ENCODE assay signal across 8 cellular contexts in the genomic region with DNA sequence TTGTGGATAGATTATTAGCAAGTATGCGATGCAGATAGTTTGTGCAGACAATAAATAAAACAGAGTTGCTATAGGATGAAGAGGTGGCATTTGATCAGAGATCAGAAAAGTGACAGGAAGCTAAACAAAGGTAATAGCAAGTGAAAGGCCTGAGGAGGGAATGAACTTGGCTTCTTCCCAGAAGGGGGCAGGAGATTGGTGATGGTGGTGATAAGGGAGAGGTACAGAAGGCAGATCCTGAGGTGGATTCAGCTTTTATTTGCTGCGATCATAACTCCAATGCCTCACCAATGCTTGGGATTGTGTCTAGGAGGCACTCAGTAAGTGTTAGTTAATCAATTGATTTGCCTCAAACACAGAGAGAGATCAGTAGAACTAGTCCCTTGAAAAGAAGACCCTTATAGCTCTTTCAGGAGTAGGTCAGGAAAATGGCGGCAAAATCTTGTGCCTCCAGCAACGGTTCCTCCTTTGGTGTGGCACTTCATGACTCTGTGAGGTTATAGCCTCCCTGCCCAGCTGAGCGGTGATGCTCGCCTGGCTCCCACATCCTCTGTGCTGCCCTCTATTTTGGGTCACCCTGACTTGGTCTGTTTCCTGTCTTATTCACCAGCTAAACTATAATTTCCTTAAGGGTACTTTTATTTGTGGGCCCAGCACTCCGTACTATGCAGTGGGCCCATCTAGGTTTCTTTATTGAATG. TPM values are rescaled to one million over a fixed set of nuclear protein-coding genes. Genes with fewer than 3 reads are reported as not detected.
DNase-seq lines count a peak whose midpoint lies in the region; ATAC-seq and TF ChIP-seq lines count a peak whose summit lies in the region.

No MANE protein-coding gene starts in this region.

- H2BK12ac ChIP-seq in neuronal stem cell (ENCODE audit: low read length): no peak overlapping the region

- H4K8ac ChIP-seq in neuronal stem cell (ENCODE audit: low read depth, low read length): no peak overlapping the region

- no peak overlapping the region for H3K18ac ChIP-seq in neuronal stem cell (ENCODE audit: low read length)

- H3K9ac ChIP-seq in neuronal stem cell (ENCODE audit: low read depth, low read length, poor library complexity): no peak overlapping the region

- TF ChIP-seq POLR2A in spleen (IDR thresholded peaks at IDR 0.05): no peak

- peaks cover 0 to 6% of the 10 kb centered on the region in 2 donors for H3K36me3 ChIP-seq in esophagus (ENCODE audit: control insufficient read depth in 2 of 2, insufficient read depth in 2 of 2, low read length in 1 of 2)
- peaks cover 0 to 44% (median 23%) of the 10 kb centered on the region in 6 donors for H3K36me3 ChIP-seq in spleen
- peaks cover 0 to 58% of the 10 kb centered on the region in 2 donors for H3K36me3 ChIP-seq in neuronal stem cell (replicated peaks in 1 of 2; ENCODE audit: control insufficient read depth in 2 of 2, insufficient read depth in 2 of 2, low read length in 2 of 2)

- TF ChIP-seq CTCF in spleen (IDR thresholded peaks at IDR 0.05 in 8 of 11, conservative IDR thresholded peaks at IDR 0.05 in 3 of 11): no peak

- DNase-seq in GF-D8 (lab: John Stamatoyannopoulos, UW): peak; percentile 45
- peak; percentile 91 for DNase-seq in spleen
- DNase-seq in RKO (ENCODE audit: low spot score): no peak
- no peak for DNase-seq in neuronal stem cell (ENCODE audit: low spot score)

- H2AFZ ChIP-seq in neuronal stem cell (ENCODE audit: low read length): no peak overlapping the region

- H2AK5ac ChIP-seq in neuronal stem cell (ENCODE audit: low read depth, low read length): no peak overlapping the region

- intact Hi-C loops in spleen (cut with DNase I; ENCODE audit: low total_unique reads): no loop called here

- no peaks in the 10 kb centered on the region for H3K27me3 ChIP-seq in esophagus (ENCODE audit: control insufficient read depth in 1 of 2, insufficient read depth in 2 of 2, low read length in 2 of 2)
- no peaks in the 10 kb centered on the region for H3K27me3 ChIP-seq in spleen (replicated peaks in 1 of 7)
- H3K27me3 ChIP-seq in neuronal stem cell (ENCODE audit: control insufficient read depth in 3 of 3, insufficient read depth in 3 of 3, low read depth in 1 of 3, low read length in 3 of 3): no peaks in the 10 kb centered on the region

- H3K4me3 ChIP-seq in esophagus (ENCODE audit: low read depth in 1 of 2, low read length in 2 of 2): no peak overlapping the region
- H3K4me3 ChIP-seq in spleen: peak overlapping the region in 1 of 8 donors; percentile 48
- H3K4me3 ChIP-seq in neuronal stem cell (ENCODE audit: low read length in 2 of 2): no peak overlapping the region

- no peaks in the 10 kb centered on the region for H3K9me3 ChIP-seq in esophagus (ENCODE audit: control insufficient read depth in 2 of 2, insufficient read depth in 1 of 2, low read depth in 1 of 2, low read length in 1 of 2)
- no peaks in the 10 kb centered on the region for H3K9me3 ChIP-seq in spleen
- H3K9me3 ChIP-seq in neuronal stem cell (replicated peaks in 1 of 2; ENCODE audit: control insufficient read depth in 2 of 2, insufficient read depth in 1 of 2, low read depth in 1 of 2, low read length in 2 of 2): peaks cover 0 to 3% of the 10 kb centered on the region in 2 donors

- peak; percentile 7 to 33 for ATAC-seq in activated CD4-positive, CD25-positive, alpha-beta regulatory T cell treated with anti-CD3 and anti-CD28 coated beads, Interleukin-2, amount 50 U/mL, for 24 hours
- ATAC-seq in HG02759 (IDR thresholded peaks at IDR 0.05; ENCODE audit: unreplicated experiment) (no peak), GM18873 (IDR thresholded peaks at IDR 0.05; ENCODE audit: low FRiP score, unreplicated experiment) (no peak)

- no peaks in the 10 kb centered on the region for H3K79me1 ChIP-seq in neuronal stem cell (ENCODE audit: low read depth, low read length)

- peak overlapping the region; percentile 45 to 62 for H3K27ac ChIP-seq in esophagus (ENCODE audit: low read depth in 2 of 2, low read length in 1 of 2)
- peak overlapping the region; percentile 78 to 100 (median 88) for H3K27ac ChIP-seq in spleen
- no peak overlapping the region for H3K27ac ChIP-seq in neuronal stem cell (replicated peaks; ENCODE audit: low read length)

- H4K91ac ChIP-seq in neuronal stem cell (ENCODE audit: low read depth, low read length, poor library complexity): no peak overlapping the region

- H3K4ac ChIP-seq in neuronal stem cell (ENCODE audit: low read length): no peak overlapping the region

- no peak overlapping the region for H2BK5ac ChIP-seq in neuronal stem cell (ENCODE audit: low read length)

- H3K23ac ChIP-seq in neuronal stem cell (ENCODE audit: low read depth, low read length, poor library complexity): no peak overlapping the region

- 76 to 87% methylated on average over 7 of the region's 7 CpGs for WGBS in esophagus, 2 donors
- 43 to 53% (median 46%) methylated on average over 7 of the region's 7 CpGs for WGBS in spleen, 5 donors
- WGBS in neuronal stem cell (ENCODE audit: extremely low coverage in 2 of 2, insufficient read length in 2 of 2, insufficient replicate concordance in 1 of 2), 2 donors: no CpG with 5 or more reads among the region's 7 CpGs

- H3K4me1 ChIP-seq in esophagus (ENCODE audit: control insufficient read depth in 2 of 2, insufficient read depth in 2 of 2, low read length in 1 of 2): no peaks in the 10 kb centered on the region
- H3K4me1 ChIP-seq in spleen: peaks cover 94 to 100% (median 100%) of the 10 kb centered on the region in 6 donors
- peaks cover 1 to 4% of the 10 kb centered on the region in 2 donors for H3K4me1 ChIP-seq in neuronal stem cell (ENCODE audit: control insufficient read depth in 2 of 2, insufficient read depth in 1 of 2, low read depth in 1 of 2, low read length in 2 of 2)

- H3K14ac ChIP-seq in neuronal stem cell (ENCODE audit: low read length): no peak overlapping the region

- no peak overlapping the region for H3K4me2 ChIP-seq in neuronal stem cell (ENCODE audit: insufficient read depth, low read length, poor library complexity, severe bottlenecking)

- no peak overlapping the region for H2BK120ac ChIP-seq in neuronal stem cell (ENCODE audit: low read depth, low read length)

- no peak overlapping the region for H2BK15ac ChIP-seq in neuronal stem cell (ENCODE audit: low read length)

RNA-seq across cellular contexts. Expression of gene TGFBR2, which starts 37.5 kb away (rescaled TPM):
- polyA plus RNA-seq in esophagus (10 to 100 TPM in 1 of 2 donors, 1 to 10 TPM in 1; 3.0 to 13.7 TPM), spleen (10 to 100 TPM; 18.2 to 45.6 (median 33.7) TPM)
- total RNA-seq in spleen: 100 to 1,000 TPM; 163 to 322 (median 277) TPM
- polyA plus RNA-seq in neuronal stem cell (2013, experiment 1 of 2): 2.2 TPM
- 2.1 TPM for polyA plus RNA-seq in neuronal stem cell (2013, experiment 2 of 2)

Comparison
In these comparisons a context has a peak if more than half of its experiments do, and no peak if none do; other contexts are left out.
1. DNase-seq: peak in GF-D8 (single experiment) and spleen (single experiment); none in RKO (single experiment) and neuronal stem cell (single experiment).
2. ATAC-seq: peak in activated CD4-positive, CD25-positive, alpha-beta regulatory T cell treated with anti-CD3 and anti-CD28 coated beads, Interleukin-2, amount 50 U/mL, for 24 hours (2 of 2); none in HG02759 (single experiment) and GM18873 (single experiment).